In the genomic region with DNA sequence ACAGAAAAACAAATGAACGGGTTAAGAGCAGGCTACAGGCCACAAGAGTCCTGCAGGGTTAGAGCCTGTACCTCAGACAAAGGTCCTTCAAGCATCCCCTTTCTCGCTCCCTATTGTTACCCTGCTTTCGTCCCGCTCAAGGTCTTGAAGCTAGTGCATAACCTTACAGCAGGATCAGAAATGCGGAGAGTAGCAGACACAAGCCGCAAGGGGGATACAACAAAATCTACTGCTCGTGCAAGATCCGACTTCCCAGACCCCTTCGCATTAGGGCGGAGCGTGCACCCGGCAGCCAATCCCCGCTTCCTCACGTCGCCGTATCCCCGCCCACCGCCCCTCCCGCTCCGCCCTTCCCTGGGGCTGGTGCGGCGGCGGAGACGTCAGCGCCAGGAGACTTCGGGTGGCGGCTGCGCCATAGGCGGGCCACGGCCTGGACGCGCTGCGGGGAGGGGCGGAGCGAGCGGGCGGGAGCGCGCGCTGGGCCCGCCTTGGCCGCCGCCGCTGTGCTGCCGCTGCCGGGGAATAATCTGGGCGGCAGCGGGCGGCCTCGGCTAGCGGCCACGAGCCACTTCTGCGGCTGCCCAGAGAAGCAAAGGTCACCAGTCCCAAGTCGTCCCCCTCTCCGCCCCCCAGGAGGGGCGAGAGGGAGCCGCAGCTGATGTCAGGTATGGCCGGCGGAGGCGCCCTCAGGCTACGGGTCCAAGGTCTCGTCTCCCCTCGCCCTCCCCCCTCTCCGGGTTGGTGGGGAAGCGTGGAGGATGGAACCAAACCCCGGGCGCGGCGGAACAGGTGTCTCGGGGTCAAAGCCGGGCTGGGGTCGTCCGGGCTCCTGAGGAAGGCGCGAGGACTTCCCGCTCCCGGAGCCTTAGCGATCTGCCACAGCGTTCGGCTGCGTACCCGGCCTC, we compare ENCODE assay signal across 8 cellular contexts. TPM values are rescaled to one million over a fixed set of nuclear protein-coding genes. Genes with fewer than 3 reads are reported as not detected.
DNase-seq lines count a peak whose midpoint lies in the region; ATAC-seq, FAIRE-seq and TF ChIP-seq lines count a peak whose summit lies in the region.

A gene (plus strand): TSS at position 389 of the 905 bp plus-strand sequence. CDS start 51,776 bp downstream, outside the sequence.

- peak within 1 kb of the TSS; percentile 96 to 100 (median 98) for H3K27ac Mint-ChIP-seq in CD4-positive, CD25-positive, alpha-beta regulatory T cell

- DNase-seq in CD4-positive, CD25-positive, alpha-beta regulatory T cell = peak; percentile 96 to 99 (median 97)
- peak; percentile 94 for DNase-seq in NCI-H748 treated with DMSO at 0.1 percent for 48 hours (lab: John Stamatoyannopoulos, UW)
- peak; percentile 98 for DNase-seq in activated CD4-positive, alpha-beta T cell treated with anti-CD3 and anti-CD28 coated beads, Interleukin-2, amount 50 U/mL, for 4 hours
- peak; percentile 99 for DNase-seq in dermis blood vessel endothelial cell
- peak; percentile 95 for DNase-seq in HepG2 (ENCODE audit: low spot score)
- peak; percentile 98 for DNase-seq in stimulated activated CD4-positive, alpha-beta T cell treated with anti-CD3 and anti-CD28 coated beads, Interleukin-4, amount 100 ng/mL, for 1 hour

- H3K36me3 ChIP-seq in CD4-positive, CD25-positive, alpha-beta regulatory T cell (ENCODE audit: control insufficient read depth, insufficient read depth, low read length) = no peaks in the 10 kb centered on the region
- H3K36me3 ChIP-seq in HepG2 (replicated peaks in 1 of 2; ENCODE audit: control insufficient read depth in 1 of 2, insufficient read depth in 2 of 2, low read length in 2 of 2) = peaks cover 0 to 4% of the 10 kb centered on the region in 2 experiments; a peak in 1 of 5 replicates

- no TSS peak for BruUV-seq in HepG2 (replicated peaks; lab: Mats Ljungman, UMichigan)

- 0% methylated on average over 22 of the region's 82 CpGs for WGBS in HepG2 (ENCODE audit: low lambda C conversion rate)

- peak within 1 kb of the TSS; percentile 96 for H3K4me3 ChIP-seq in CD4-positive, CD25-positive, alpha-beta regulatory T cell (ENCODE audit: low read depth, low read length)
- peak within 1 kb of the TSS; percentile 79 to 96 (median 83) for H3K4me3 ChIP-seq in HepG2 (replicated peaks in 1 of 3; ENCODE audit: insufficient read depth in 1 of 3, low read depth in 2 of 3, low read length in 3 of 3)

- H3K27me3 ChIP-seq in CD4-positive, CD25-positive, alpha-beta regulatory T cell (ENCODE audit: control insufficient read depth, insufficient read depth, low read length) = no peaks in the 10 kb centered on the region
- no peaks in the 10 kb centered on the region; a peak in 1 of 5 replicates for H3K27me3 ChIP-seq in HepG2 (ENCODE audit: control insufficient read depth in 1 of 2, insufficient read depth in 2 of 2, low read length in 2 of 2)

- peaks cover 5 to 16% (median 14%) of the 10 kb centered on the region in 4 donors for H3K4me1 Mint-ChIP-seq in CD4-positive, CD25-positive, alpha-beta regulatory T cell

- H3K79me2 ChIP-seq in HepG2 (ENCODE audit: insufficient read depth, low read length) = peaks cover 79% of the 10 kb centered on the region

- H3K9me3 ChIP-seq in CD4-positive, CD25-positive, alpha-beta regulatory T cell (ENCODE audit: control insufficient read depth in 2 of 2, low read length in 2 of 2) = no peaks in the 10 kb centered on the region
- H3K9me3 ChIP-seq in HepG2 (ENCODE audit: low read length) = no peaks in the 10 kb centered on the region

- peaks cover 21% of the 10 kb centered on the region for H4K20me1 ChIP-seq in HepG2 (ENCODE audit: insufficient read depth, low read length)

- peak; percentile 77 for TF ChIP-seq CTCF in HepG2 (CRISPR knock-in tag; IDR thresholded peaks at IDR 0.05)

- no peaks in the 10 kb centered on the region for H3K36me3 Mint-ChIP-seq in CD4-positive, CD25-positive, alpha-beta regulatory T cell

- TF ChIP-seq POLR2A in HepG2 (IDR thresholded peaks at IDR 0.05; ENCODE audit: insufficient read depth in 1 of 2, low read depth in 2 of 2, low read length in 2 of 2) = peak; percentile 90 to 96

- CTCF ChIA-PET in HepG2 (lab: Yijun Ruan, JAX; ENCODE audit: low intra/inter-chr PET ratio, low total read pairs) = no interaction called here

- peak; percentile 73 for TF ChIP-seq RAD21 in HepG2 (CRISPR knock-in tag; IDR thresholded peaks at IDR 0.05)

- peak; percentile 21 for FAIRE-seq in HepG2 (lab: Jason Lieb, UNC)

- H2AFZ ChIP-seq in HepG2 (ENCODE audit: low read length) = no peak within 1 kb of the TSS

- POLR2A ChIA-PET in HepG2 (lab: Yijun Ruan, JAX) = interaction anchor here (0.7 to 3.8 kb wide), 20 partner anchors 8 to 1106 kb away, joined by 3 to 22 read pairs (median 4); no protein-coding TSS in a partner anchor

- H3K9ac ChIP-seq in HepG2 (ENCODE audit: insufficient read depth, low read depth, low read length) = peak within 1 kb of the TSS; percentile 94

- TF ChIP-seq EP300 in HepG2 (IDR thresholded peaks at IDR 0.05; ENCODE audit: low read depth in 2 of 2, low read length in 2 of 2) = peak; percentile 11 to 36; a peak in 1 of 4 replicates
- peak; percentile 68 for TF ChIP-seq EP300 in HepG2 (CRISPR knock-in tag; IDR thresholded peaks at IDR 0.05; ENCODE audit: borderline replicate concordance)

- in situ Hi-C loops in HepG2 (cut with HindIII; ENCODE audit: extremely low pct_ligation_motif_present, low pct_unique_long_range_greater_than_20kb) = loop anchor here (5.0 kb wide), 1 partner anchor 80 kb away; no protein-coding TSS in a partner anchor

- peak within 1 kb of the TSS; percentile 96 for H3K27ac ChIP-seq in CD4-positive, CD25-positive, alpha-beta regulatory T cell (ENCODE audit: insufficient read depth, low read length, poor library complexity, severe bottlenecking)
- peak within 1 kb of the TSS; percentile 98 for H3K27ac ChIP-seq in HepG2 (ENCODE audit: extremely low read length, insufficient read depth, low read length)

- H3K4me3 Mint-ChIP-seq in CD4-positive, CD25-positive, alpha-beta regulatory T cell = peak within 1 kb of the TSS; percentile 92 to 96 (median 94)

- intact Hi-C loops in HepG2 (cut with micrococcal nuclease; ENCODE audit: unreplicated experiment) = loop anchor here (1.0 to 2.0 kb wide), 4 partner anchors 68 to 358 kb away; no protein-coding TSS in a partner anchor

- no peaks in the 10 kb centered on the region for H3K9me3 Mint-ChIP-seq in CD4-positive, CD25-positive, alpha-beta regulatory T cell

- H3K4me2 ChIP-seq in HepG2 (ENCODE audit: low read depth, low read length) = peak within 1 kb of the TSS; percentile 95

- peaks cover under 1% of the 10 kb centered on the region for H3K27me3 Mint-ChIP-seq in CD4-positive, CD25-positive, alpha-beta regulatory T cell

- ATAC-seq in CD4-positive, CD25-positive, alpha-beta regulatory T cell (ENCODE audit: low read depth in 2 of 2) = peak; percentile 86 to 90
- ATAC-seq in GM19395 (IDR thresholded peaks at IDR 0.05; ENCODE audit: unreplicated experiment) (peak; percentile 86), HG03565 (IDR thresholded peaks at IDR 0.05; ENCODE audit: unreplicated experiment) (peak; percentile 86), HepG2 (peak; percentile 87)

- peaks cover 30% of the 10 kb centered on the region for H3K4me1 ChIP-seq in CD4-positive, CD25-positive, alpha-beta regulatory T cell (ENCODE audit: control insufficient read depth, insufficient read depth, low read length, poor library complexity, severe bottlenecking)
- peaks cover 63% of the 10 kb centered on the region for H3K4me1 ChIP-seq in HepG2 (ENCODE audit: insufficient read depth, low read length)

TF ChIP-seq in HepG2, 621 proteins besides CTCF, POLR2A, EP300 and RAD21 (continues in another document):
- TF ChIP-seq ZMAT3 (CRISPR knock-in tag; conservative IDR thresholded peaks at IDR 0.05) = 0 out of 2 replicates have a peak, but pooled peaks have one; percentile 26
- TF ChIP-seq, protein P1, sequence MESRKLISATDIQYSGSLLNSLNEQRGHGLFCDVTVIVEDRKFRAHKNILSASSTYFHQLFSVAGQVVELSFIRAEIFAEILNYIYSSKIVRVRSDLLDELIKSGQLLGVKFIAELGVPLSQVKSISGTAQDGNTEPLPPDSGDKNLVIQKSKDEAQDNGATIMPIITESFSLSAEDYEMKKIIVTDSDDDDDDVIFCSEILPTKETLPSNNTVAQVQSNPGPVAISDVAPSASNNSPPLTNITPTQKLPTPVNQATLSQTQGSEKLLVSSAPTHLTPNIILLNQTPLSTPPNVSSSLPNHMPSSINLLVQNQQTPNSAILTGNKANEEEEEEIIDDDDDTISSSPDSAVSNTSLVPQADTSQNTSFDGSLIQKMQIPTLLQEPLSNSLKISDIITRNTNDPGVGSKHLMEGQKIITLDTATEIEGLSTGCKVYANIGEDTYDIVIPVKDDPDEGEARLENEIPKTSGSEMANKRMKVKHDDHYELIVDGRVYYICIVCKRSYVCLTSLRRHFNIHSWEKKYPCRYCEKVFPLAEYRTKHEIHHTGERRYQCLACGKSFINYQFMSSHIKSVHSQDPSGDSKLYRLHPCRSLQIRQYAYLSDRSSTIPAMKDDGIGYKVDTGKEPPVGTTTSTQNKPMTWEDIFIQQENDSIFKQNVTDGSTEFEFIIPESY (CRISPR knock-in tag; IDR thresholded peaks at IDR 0.05) = 0 out of 2 replicates have a peak, but pooled peaks have one; percentile 55

RNA-seq across cellular contexts. Expression of the gene that starts here (rescaled TPM):
- total RNA-seq in CD4-positive, CD25-positive, alpha-beta regulatory T cell = 36.8 TPM
- 10 to 100 TPM; 31.5 to 35.8 (median 33.9) TPM for polyA plus RNA-seq in CD4-positive, CD25-positive, alpha-beta regulatory T cell
- total RNA-seq in dermis blood vessel endothelial cell (27.6 and 45.5 TPM in 2 replicates), HepG2 (2016; rRNA removed; fragmentation: Illumina TruSeq; extraction: Trizol) (65.9 and 68.2 TPM in 2 replicates)
- 19.8 and 25.6 TPM in 2 replicates for total RNA-seq in HepG2 (2016; cell fraction: cytosol; rRNA removed; fragmentation: Illumina TruSeq; extraction: Trizol; ENCODE audit: low read depth)
- 62.9 and 64.3 TPM in 2 replicates for total RNA-seq in HepG2 (2016; cell fraction: insoluble cytoplasmic fraction; rRNA removed; fragmentation: Illumina TruSeq; extraction: Trizol)
- 52.3 and 53.0 TPM in 2 replicates for total RNA-seq in HepG2 (2016; cell fraction: membrane; rRNA removed; fragmentation: Illumina TruSeq; extraction: Trizol)
- 69.0 and 75.5 TPM in 2 replicates for total RNA-seq in HepG2 (2016; cell fraction: nucleus; rRNA removed; fragmentation: Illumina TruSeq; extraction: Trizol)
- polyA plus RNA-seq in HepG2 (2011; rRNA removed) = 38.4 and 57.1 TPM in 2 replicates
- polyA plus RNA-seq in HepG2 (2011; cell fraction: cytosol; rRNA removed) = 20.6 and 24.8 TPM in 2 replicates
- polyA plus RNA-seq in HepG2 (2011; cell fraction: nucleus; rRNA removed) = 23.4 and 24.2 TPM in 2 replicates
- 55.8 and 60.8 TPM in 2 replicates for polyA plus RNA-seq in HepG2 (2012)
- polyA plus RNA-seq in HepG2 (2016; cell fraction: cytosol; fragmentation: Illumina TruSeq; extraction: Trizol; ENCODE audit: low read depth) = 8.4 and 10.0 TPM in 2 replicates
- 47.9 and 50.9 TPM in 2 replicates for polyA plus RNA-seq in HepG2 (2016; cell fraction: insoluble cytoplasmic fraction; fragmentation: Illumina TruSeq; extraction: Trizol; ENCODE audit: low read depth)
- polyA plus RNA-seq in HepG2 (2016; cell fraction: membrane; fragmentation: Illumina TruSeq; extraction: Trizol; ENCODE audit: low read depth) = 20.8 and 22.4 TPM in 2 replicates
- 84.6 and 86.9 TPM in 2 replicates for polyA plus RNA-seq in HepG2 (2016; cell fraction: nucleus; fragmentation: Illumina TruSeq; extraction: Trizol; ENCODE audit: insufficient read depth, low read depth)
- polyA minus RNA-seq in HepG2 (2011; rRNA and poly(A)+ RNA removed; ENCODE audit: low replicate concordance) = 3.2 and 24.2 TPM in 2 replicates
- 58.8 and 63.4 TPM in 2 replicates for polyA minus RNA-seq in HepG2 (2011; cell fraction: cytosol; rRNA and poly(A)+ RNA removed)
- polyA minus RNA-seq in HepG2 (2011; cell fraction: nucleus; rRNA and poly(A)+ RNA removed) = 176 and 229 TPM in 2 replicates

Comparison
In these comparisons a context has a peak if more than half of its experiments do, and no peak if none do; other contexts are left out.
1. Peak in every context shown above with its lines: DNase-seq, ATAC-seq, H3K4me3 ChIP-seq and H3K27ac ChIP-seq.